In genomic region chr4:98446499-98447375, GRCh38 we compare ENCODE assay signal across 8 cellular contexts.
DNase-seq lines count a peak whose midpoint lies in the region; ATAC-seq and FAIRE-seq lines count a peak whose summit lies in the region.

No MANE protein-coding gene starts in this region.

- peak; percentile 78 for FAIRE-seq in RCC 7860 (lab: Jason Lieb, UNC)

- H3K4me3 Mint-ChIP-seq in naive B cell, result peak overlapping the region; percentile 73 to 91 (median 84)

- DNase-seq in RCC 7860 (ENCODE audit: low spot score) (peak; percentile 69), naive B cell (peak; percentile 76), DMS53 treated with DMSO at 0.1 percent for 48 hours (lab: John Stamatoyannopoulos, UW; ENCODE audit: unreplicated experiment) (no peak), iPS-NIHi7 (ENCODE audit: extremely low spot score) (no peak), T1000 (lab: John Stamatoyannopoulos, UW) (no peak)
- peak; percentile 31 for DNase-seq in activated naive CD4-positive, alpha-beta T cell treated with anti-CD3 and anti-CD28 coated beads, Interleukin-2, amount 50 U/mL, for 16 hours

- H3K27ac Mint-ChIP-seq in naive B cell, result peak overlapping the region; percentile 85 to 96 (median 90)

- no peaks in the 10 kb centered on the region for H3K27me3 Mint-ChIP-seq in naive B cell

- ATAC-seq in GM18508 (IDR thresholded peaks at IDR 0.05; ENCODE audit: insufficient read depth, unreplicated experiment) (peak; percentile 56), HG02870 (IDR thresholded peaks at IDR 0.05; ENCODE audit: unreplicated experiment) (peak; percentile 85), naive B cell (ENCODE audit: low read depth in 2 of 2) (peak; percentile 78 to 84)

- H3K9me3 Mint-ChIP-seq in naive B cell, result no peaks in the 10 kb centered on the region

- H3K36me3 Mint-ChIP-seq in naive B cell, result peaks cover 8 to 14% of the 10 kb centered on the region in 2 donors

- H3K4me1 Mint-ChIP-seq in naive B cell, result peaks cover 31 to 48% (median 45%) of the 10 kb centered on the region in 3 donors

Comparison
In these comparisons a context has a peak if more than half of its experiments do, and no peak if none do; other contexts are left out.
1. DNase-seq: peak in RCC 7860 (single experiment), activated naive CD4-positive, alpha-beta T cell treated with anti-CD3 and anti-CD28 coated beads, Interleukin-2, amount 50 U/mL, for 16 hours (single experiment) and naive B cell (single experiment); none in DMS53 treated with DMSO at 0.1 percent for 48 hours (single experiment), iPS-NIHi7 (single experiment) and T1000 (single experiment).
2. Peak in every context shown above with its lines, with median percentiles within 50 percentile points of each other: ATAC-seq.